In the genomic region with DNA sequence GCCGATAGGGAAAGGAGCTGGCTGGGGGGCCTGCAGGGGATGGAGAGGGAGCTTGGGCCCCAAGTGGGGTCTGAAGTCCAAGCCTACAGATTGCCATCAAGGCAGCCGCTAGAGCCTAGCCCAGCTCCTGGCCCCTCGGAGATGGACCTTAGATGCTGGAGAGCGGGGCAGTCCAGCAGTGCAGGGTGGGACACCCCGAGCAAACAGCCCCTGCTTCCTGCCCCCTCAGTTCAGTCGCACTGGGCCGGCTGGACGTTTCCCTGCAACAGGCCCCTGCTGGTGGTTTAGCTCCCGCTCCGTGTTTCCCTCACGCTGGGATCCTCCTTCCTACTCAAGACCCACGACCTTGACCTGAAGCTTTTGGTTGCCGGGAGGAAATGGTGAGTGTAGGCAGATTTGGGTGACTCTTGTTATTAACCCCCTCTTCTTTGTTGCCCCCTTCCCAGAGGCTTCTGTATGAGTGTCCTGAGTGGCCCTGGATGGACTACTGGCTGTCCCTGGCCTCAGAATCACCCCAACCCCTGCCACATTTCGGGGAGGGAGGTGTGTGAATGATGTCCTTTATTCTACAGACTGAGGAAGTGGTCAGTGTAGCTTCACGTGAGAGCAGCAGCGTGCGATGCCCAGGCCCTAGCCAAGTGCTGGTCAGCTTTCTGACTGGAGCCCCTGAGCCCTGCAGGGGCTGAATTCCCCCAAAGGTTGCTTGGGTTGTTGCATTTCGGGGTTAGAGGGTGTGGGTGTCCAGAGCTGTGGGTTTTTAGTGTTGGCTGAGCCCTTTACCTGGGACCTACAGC, we compare ENCODE assay signal across 12 cellular contexts. TPM values are rescaled to one million over a fixed set of nuclear protein-coding genes. Genes with fewer than 3 reads are reported as not detected.
DNase-seq lines count a peak whose midpoint lies in the region; ATAC-seq and TF ChIP-seq lines count a peak whose summit lies in the region.
"Had no signal": no experiment of that assay in that cellular context is flagged by ENCODE, and none has a peak within 500 bp of the region (broad histone marks: within the 10 kb centered on the region; RNA-seq: fewer than 3 reads in every experiment).

No MANE protein-coding gene starts in this region.

- no peaks in the 10 kb centered on the region for H3K36me3 ChIP-seq in right lobe of liver
- H3K36me3 ChIP-seq in effector memory CD4-positive, alpha-beta T cell (ENCODE audit: control insufficient read depth, insufficient read depth, low read length) = no peaks in the 10 kb centered on the region

- H3K4me1 ChIP-seq in right lobe of liver = peaks cover 0 to 28% (median 5%) of the 10 kb centered on the region in 4 donors
- peaks cover 11% of the 10 kb centered on the region for H3K4me1 ChIP-seq in effector memory CD4-positive, alpha-beta T cell (ENCODE audit: control insufficient read depth, insufficient read depth, low read length, poor library complexity, severe bottlenecking)

- no peaks in the 10 kb centered on the region for H3K27me3 ChIP-seq in right lobe of liver
- no peaks in the 10 kb centered on the region for H3K27me3 ChIP-seq in effector memory CD4-positive, alpha-beta T cell (replicated peaks; ENCODE audit: control insufficient read depth, insufficient read depth, low read length, poor library complexity, severe bottlenecking)

- 60% methylated on average over 10 of the region's 18 CpGs for WGBS in right lobe of liver (ENCODE audit: insufficient coverage, low coverage, low lambda C conversion rate, missing lambda C conversion rate)

- H3K4me3 ChIP-seq in choroid plexus epithelial cell (ENCODE audit: low read depth, low read length) (no peak overlapping the region), right lobe of liver (peak overlapping the region in 2 of 3 donors; percentile 59 to 61)
- H3K4me3 ChIP-seq in effector memory CD4-positive, alpha-beta T cell (ENCODE audit: insufficient read depth, low read depth, low read length, poor library complexity, severe bottlenecking) = no peak overlapping the region

- intact Hi-C loops in right lobe of liver (cut with DNase I) = no loop called here

- in situ Hi-C loops in GM13976 (cut with MboI; ENCODE audit: low sequenced_read_pairs, unreplicated experiment) = no loop called here

- no peak for TF ChIP-seq POLR2A in right lobe of liver (IDR thresholded peaks at IDR 0.05)

- peak; percentile 25 for DNase-seq in GM13976 (ENCODE audit: low spot score)
- DNase-seq in choroid plexus epithelial cell (ENCODE audit: low read depth) = no peak
- DNase-seq in right lobe of liver = peak in 1 of 3 donors; percentile 51
- peak in 6 of 49 donors; percentile 11 to 42 (median 28) for DNase-seq in substantia nigra (lab: John Stamatoyannopoulos, UW)
- no peak for DNase-seq in RKO (ENCODE audit: low spot score)
- no peak for DNase-seq in effector memory CD4-positive, alpha-beta T cell
- no peak for DNase-seq in activated effector memory CD4-positive, alpha-beta T cell treated with anti-CD3 and anti-CD28 coated beads, Interleukin-2, amount 50 U/mL, for 16 hours
- DNase-seq: activated CD4-positive, alpha-beta T cell treated with anti-CD3 and anti-CD28 coated beads, Interleukin-2, amount 50 U/mL, for 1 hour; activated naive CD4-positive, alpha-beta T cell treated with anti-CD3 and anti-CD28 coated beads for 36 hours; effector CD8-positive, alpha-beta T cell; occipital lobe had no signal

- ATAC-seq in right lobe of liver = no peak
- ATAC-seq in GM18868 (IDR thresholded peaks at IDR 0.05; ENCODE audit: unreplicated experiment) = no peak

- H3K9me3 ChIP-seq in right lobe of liver = no peaks in the 10 kb centered on the region
- H3K9me3 ChIP-seq in effector memory CD4-positive, alpha-beta T cell (ENCODE audit: control insufficient read depth, low read length) = no peaks in the 10 kb centered on the region

- TF ChIP-seq CTCF in GM13976 (IDR thresholded peaks at IDR 0.05; ENCODE audit: borderline replicate concordance, control extremely low read depth, extremely low read depth, insufficient read depth, missing control alignments) = no peak
- peak; percentile 10 for TF ChIP-seq CTCF in choroid plexus epithelial cell (conservative IDR thresholded peaks at IDR 0.05; ENCODE audit: low read depth, low read length)
- TF ChIP-seq CTCF in right lobe of liver (IDR thresholded peaks at IDR 0.05) = no peak

- peak overlapping the region; percentile 7 to 90 (median 78) for H3K27ac ChIP-seq in right lobe of liver
- H3K27ac ChIP-seq in substantia nigra (ENCODE audit: low read depth, low read length, poor library complexity, severe bottlenecking) = peak overlapping the region; percentile 95
- H3K27ac ChIP-seq in effector memory CD4-positive, alpha-beta T cell (ENCODE audit: insufficient read depth, low read length, poor library complexity, severe bottlenecking) = no peak overlapping the region

RNA-seq across cellular contexts. Expression of a gene that starts 2.7 kb away (rescaled TPM):
- total RNA-seq in right lobe of liver = 10 to 100 TPM in 4 of 6 experiments, 1 to 10 TPM in 2; 7.0 to 25.6 (median 17.5) TPM

RNA-seq across cellular contexts. Expression of a gene that starts 54.3 kb away (rescaled TPM):
- 10 to 100 TPM; 12.6 to 65.2 (median 21.9) TPM for total RNA-seq in right lobe of liver

Comparison
In these comparisons a context has a peak if more than half of its experiments do, and no peak if none do; other contexts are left out.
1. H3K4me3 ChIP-seq: peak in right lobe of liver (2 of 3); none in choroid plexus epithelial cell (single experiment) and effector memory CD4-positive, alpha-beta T cell (single experiment).